In the genomic region with DNA sequence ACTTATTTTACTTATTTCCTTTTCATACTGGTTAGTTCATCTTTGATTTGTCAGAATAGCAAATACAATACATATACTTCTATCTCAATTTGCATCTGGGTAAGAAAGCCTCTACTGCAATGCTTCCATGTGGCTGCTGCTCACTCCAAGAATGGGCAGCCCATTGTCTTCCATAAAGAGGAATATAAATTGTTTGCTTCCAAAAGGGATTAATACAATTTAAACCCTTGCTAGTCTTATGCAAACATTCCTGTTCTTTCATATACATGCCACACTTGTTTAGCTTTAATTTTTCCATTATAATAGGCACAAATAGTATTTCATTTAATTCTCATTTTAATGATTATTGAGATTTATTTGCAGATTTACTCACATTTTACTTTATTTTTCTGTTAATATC, we compare ENCODE assay signal across 10 cellular contexts.
"Had no signal": no experiment of that assay in that cellular context is flagged by ENCODE, and none has a peak within 500 bp of the region (broad histone marks: within the 10 kb centered on the region; RNA-seq: fewer than 3 reads in every experiment).

No MANE protein-coding gene starts in this region.

- H3K4me3 ChIP-seq: GM23248 had no signal

- H3K4me2 ChIP-seq: KMS-11 had no signal

- H3K27ac Mint-ChIP-seq: HFFc6, IgD-negative memory B cell had no signal

- H3K36me3 Mint-ChIP-seq: IgD-negative memory B cell had no signal

- H3K4me3 Mint-ChIP-seq: HFFc6, IgD-negative memory B cell had no signal

- ATAC-seq: HCT116, HepG2 had no signal

- H3K9ac ChIP-seq: GM23248, KMS-11 had no signal

- H3K27me3 Mint-ChIP-seq: IgD-negative memory B cell had no signal

- DNase-seq: GM23248, H7, HFFc6, Karpas-422, KBM-7 had no signal

- H2AFZ ChIP-seq: GM23248 had no signal

- H3K4me1 Mint-ChIP-seq: IgD-negative memory B cell had no signal

- H3K27ac ChIP-seq: GM23248, HL-60, KMS-11 had no signal
